ENCODE assay signal across 8 cellular contexts in the genomic region with DNA sequence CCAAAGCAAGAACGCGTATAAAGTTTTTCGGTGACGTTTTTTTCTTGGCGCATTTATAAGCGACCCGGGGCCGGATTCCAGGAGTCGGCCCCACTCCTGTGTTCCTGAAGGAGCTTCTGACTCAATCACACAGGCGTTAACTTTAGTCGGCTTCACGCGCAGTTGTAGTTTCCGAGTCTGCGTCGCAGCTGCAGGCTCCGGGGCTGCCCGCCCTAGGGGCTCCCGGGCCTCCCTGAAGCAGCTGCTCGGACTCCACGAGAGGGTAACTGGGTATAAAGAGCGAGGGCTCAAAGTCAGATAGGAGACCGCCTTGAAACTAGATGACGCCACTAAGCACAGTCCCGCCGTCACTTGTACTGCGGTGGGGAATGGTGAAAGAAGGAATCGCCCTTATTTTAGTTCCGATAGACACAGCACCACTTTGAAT. TPM values are rescaled to one million over a fixed set of nuclear protein-coding genes. Genes with fewer than 3 reads are reported as not detected.
DNase-seq lines count a peak whose midpoint lies in the region; ATAC-seq and TF ChIP-seq lines count a peak whose summit lies in the region.

No MANE protein-coding gene starts in this region.

- H3K9me3 ChIP-seq in CD8-positive, alpha-beta T cell (ENCODE audit: low read length): no peaks in the 10 kb centered on the region

- DNase-seq in CD8-positive, alpha-beta T cell: peak in 5 of 7 experiments; percentile 43 to 80 (median 63)
- peak; percentile 85 for DNase-seq in NB4 (ENCODE audit: low read depth)
- peak; percentile 49 for DNase-seq in activated CD8-positive, alpha-beta memory T cell treated with anti-CD3 and anti-CD28 coated beads, Interleukin-2, amount 50 U/mL, for 4 hours
- DNase-seq in epithelial cell of proximal tubule (ENCODE audit: low read depth): no peak
- peak in 9 of 10 donors; percentile 45 to 79 (median 73) for DNase-seq in naive thymus-derived CD8-positive, alpha-beta T cell
- DNase-seq in type B pancreatic cell (ENCODE audit: extremely low spot score, unreplicated experiment): no peak
- no peak for DNase-seq in NCI-H187 treated with DMSO at 0.1 percent for 48 hours (lab: John Stamatoyannopoulos, UW)

- no peaks in the 10 kb centered on the region for H3K27me3 ChIP-seq in CD8-positive, alpha-beta T cell (ENCODE audit: insufficient read depth, low read length)

- no peaks in the 10 kb centered on the region for H3K9me3 Mint-ChIP-seq in CD8-positive, alpha-beta T cell
- no peaks in the 10 kb centered on the region for H3K9me3 Mint-ChIP-seq in naive thymus-derived CD8-positive, alpha-beta T cell
- H3K9me3 Mint-ChIP-seq in type B pancreatic cell: no peaks in the 10 kb centered on the region

- peak overlapping the region; percentile 91 for H3K27ac ChIP-seq in CD8-positive, alpha-beta T cell (ENCODE audit: low read depth, low read length)

- no peaks in the 10 kb centered on the region for H3K27me3 Mint-ChIP-seq in CD8-positive, alpha-beta T cell (ENCODE audit: low read depth)
- no peaks in the 10 kb centered on the region for H3K27me3 Mint-ChIP-seq in naive thymus-derived CD8-positive, alpha-beta T cell
- H3K27me3 Mint-ChIP-seq in type B pancreatic cell: peaks cover 8% of the 10 kb centered on the region

- intact Hi-C loops in CD8-positive, alpha-beta T cell (cut with DNase I, micrococcal nuclease): loop anchor here (1.0 to 5.0 kb wide), 11 partner anchors 10 to 611 kb away; partner anchors contain the start of genes CAMTA1 (in 2 of the 2), DNAJC11 (in 2 of the 2), PHF13 (in 2 of the 2) and ACOT7 (in 1 of the 2)

- no peak for TF ChIP-seq POLR2A in NB4 (IDR thresholded peaks at IDR 0.05; ENCODE audit: extremely low read depth, insufficient read length)

- H3K36me3 Mint-ChIP-seq in CD8-positive, alpha-beta T cell: peaks cover 21% of the 10 kb centered on the region
- peaks cover 0 to 5% (median 2%) of the 10 kb centered on the region in 3 donors for H3K36me3 Mint-ChIP-seq in naive thymus-derived CD8-positive, alpha-beta T cell
- H3K36me3 Mint-ChIP-seq in type B pancreatic cell: no peaks in the 10 kb centered on the region

- ATAC-seq in CD8-positive, alpha-beta T cell: peak; percentile 44
- peak; percentile 16 for ATAC-seq in GM21576 (IDR thresholded peaks at IDR 0.05; ENCODE audit: unreplicated experiment)
- ATAC-seq in naive thymus-derived CD8-positive, alpha-beta T cell: peak; percentile 35 to 57

- peak overlapping the region; percentile 97 for H3K27ac Mint-ChIP-seq in CD8-positive, alpha-beta T cell
- peak overlapping the region; percentile 94 to 99 (median 98) for H3K27ac Mint-ChIP-seq in naive thymus-derived CD8-positive, alpha-beta T cell
- H3K27ac Mint-ChIP-seq in type B pancreatic cell: peak overlapping the region; percentile 97

- peaks cover 32% of the 10 kb centered on the region for H3K4me1 Mint-ChIP-seq in CD8-positive, alpha-beta T cell (ENCODE audit: low read depth)
- peaks cover 13 to 38% (median 36%) of the 10 kb centered on the region in 4 donors for H3K4me1 Mint-ChIP-seq in naive thymus-derived CD8-positive, alpha-beta T cell
- H3K4me1 Mint-ChIP-seq in type B pancreatic cell (ENCODE audit: unreplicated experiment): peaks cover 19% of the 10 kb centered on the region

- H3K4me3 Mint-ChIP-seq in CD8-positive, alpha-beta T cell: peak overlapping the region; percentile 90
- H3K4me3 Mint-ChIP-seq in naive thymus-derived CD8-positive, alpha-beta T cell: peak overlapping the region; percentile 88 to 96 (median 89)
- peak overlapping the region; percentile 85 for H3K4me3 Mint-ChIP-seq in type B pancreatic cell

- CTCF ChIA-PET in CD8-positive, alpha-beta T cell (lab: Charles Lee): interaction anchor here (1.1 to 5.0 kb wide), 3 partner anchors 9 to 49 kb away, joined by 3 to 40 read pairs (median 4); partner anchors contain the start of genes NOL9 and TAS1R1

- TF ChIP-seq CTCF in CD8-positive, alpha-beta T cell (IDR thresholded peaks at IDR 0.05): no peak
- TF ChIP-seq CTCF in NB4 (IDR thresholded peaks at IDR 0.05; ENCODE audit: low read depth, low read length): no peak
- TF ChIP-seq CTCF in epithelial cell of proximal tubule (conservative IDR thresholded peaks at IDR 0.05; ENCODE audit: low read depth, low read length): no peak
- no peak for TF ChIP-seq CTCF in type B pancreatic cell (conservative IDR thresholded peaks at IDR 0.05)

- H3K4me3 ChIP-seq in CD8-positive, alpha-beta T cell (ENCODE audit: low read depth, low read length): peak overlapping the region; percentile 87
- H3K4me3 ChIP-seq in NB4 (ENCODE audit: low read depth, low read length): peak overlapping the region; percentile 64
- peak overlapping the region; percentile 76 for H3K4me3 ChIP-seq in epithelial cell of proximal tubule (ENCODE audit: low read depth, low read length)

- peaks cover 28% of the 10 kb centered on the region for H3K4me1 ChIP-seq in CD8-positive, alpha-beta T cell (ENCODE audit: insufficient read depth, low read length)

- H3K36me3 ChIP-seq in CD8-positive, alpha-beta T cell (ENCODE audit: insufficient read depth, low read length): no peaks in the 10 kb centered on the region

- POLR2A ChIA-PET in CD8-positive, alpha-beta T cell (lab: Charles Lee): interaction anchor here (0.6 to 6.7 kb wide), 11 partner anchors 8 to 181 kb away, joined by 3 to 83 read pairs (median 9); partner anchors contain the start of genes CAMTA1, NOL9, PHF13 and TAS1R1
- POLR2A ChIA-PET in naive thymus-derived CD8-positive, alpha-beta T cell (lab: Charles Lee): interaction anchor here (0.9 to 7.9 kb wide), 15 partner anchors 10 to 182 kb away, joined by 3 to 156 read pairs (median 10); partner anchors contain the start of genes CAMTA1, NOL9, PHF13 and PLEKHG5

RNA-seq across cellular contexts. Expression of gene KLHL21, which starts 0.8 kb away (rescaled TPM):
- 10 to 100 TPM; 33.3 to 33.4 TPM for total RNA-seq in CD8-positive, alpha-beta T cell
- total RNA-seq in epithelial cell of proximal tubule (28.1 and 40.1 TPM in 2 replicates), type B pancreatic cell (ENCODE audit: low replicate concordance) (13.6 and 15.1 TPM in 2 replicates)
- 10 to 100 TPM; 67.1 to 67.7 TPM for total RNA-seq in naive thymus-derived CD8-positive, alpha-beta T cell
- polyA plus RNA-seq in naive thymus-derived CD8-positive, alpha-beta T cell: 10 to 100 TPM; 15.7 to 26.4 (median 16.3) TPM

RNA-seq across cellular contexts. Expression of gene PHF13, which starts 10.1 kb away (rescaled TPM):
- 1 to 10 TPM; 3.3 to 3.5 TPM for total RNA-seq in CD8-positive, alpha-beta T cell
- total RNA-seq in epithelial cell of proximal tubule (5.5 and 7.2 TPM in 2 replicates), type B pancreatic cell (ENCODE audit: low replicate concordance) (14.7 and 21.2 TPM in 2 replicates)
- 1 to 10 TPM; 8.4 to 8.5 TPM for total RNA-seq in naive thymus-derived CD8-positive, alpha-beta T cell
- polyA plus RNA-seq in naive thymus-derived CD8-positive, alpha-beta T cell: 1 to 10 TPM; 1.4 to 4.3 (median 3.2) TPM

RNA-seq across cellular contexts. Expression of gene THAP3, which starts 21.2 kb away (rescaled TPM):
- 10 to 100 TPM; 13.9 to 14.4 TPM for total RNA-seq in CD8-positive, alpha-beta T cell
- total RNA-seq in epithelial cell of proximal tubule (15.8 and 24.0 TPM in 2 replicates), type B pancreatic cell (ENCODE audit: low replicate concordance) (18.4 and 21.6 TPM in 2 replicates)
- total RNA-seq in naive thymus-derived CD8-positive, alpha-beta T cell: 10 to 100 TPM; 28.7 to 30.7 TPM
- polyA plus RNA-seq in naive thymus-derived CD8-positive, alpha-beta T cell: 10 to 100 TPM; 20.1 to 26.5 (median 25.4) TPM

RNA-seq across cellular contexts. Expression of gene ZBTB48, which starts 23.6 kb away (rescaled TPM):
- total RNA-seq in CD8-positive, alpha-beta T cell: 10 to 100 TPM; 31.9 to 35.0 TPM
- total RNA-seq in epithelial cell of proximal tubule (5.7 and 14.2 TPM in 2 replicates), type B pancreatic cell (ENCODE audit: low replicate concordance) (30.7 and 44.2 TPM in 2 replicates)
- 10 to 100 TPM; 64.5 to 73.2 TPM for total RNA-seq in naive thymus-derived CD8-positive, alpha-beta T cell
- polyA plus RNA-seq in naive thymus-derived CD8-positive, alpha-beta T cell: 10 to 100 TPM in 2 of 3 donors, 1 to 10 TPM in 1; 9.8 to 30.0 (median 28.7) TPM

RNA-seq across cellular contexts. Expression of gene TAS1R1, which starts 48.3 kb away (rescaled TPM):
- total RNA-seq in CD8-positive, alpha-beta T cell: not detected
- not detected in 2 replicates for total RNA-seq in epithelial cell of proximal tubule
- not detected for total RNA-seq in naive thymus-derived CD8-positive, alpha-beta T cell
- under 1 TPM in 1 of 3 donors, not detected in 2; 0.06 TPM for polyA plus RNA-seq in naive thymus-derived CD8-positive, alpha-beta T cell
- total RNA-seq in type B pancreatic cell (ENCODE audit: low replicate concordance): not detected in 2 replicates

Comparison
In these comparisons a context has a peak if more than half of its experiments do, and no peak if none do; other contexts are left out.
1. DNase-seq: peak in CD8-positive, alpha-beta T cell (5 of 7), NB4 (single experiment), activated CD8-positive, alpha-beta memory T cell treated with anti-CD3 and anti-CD28 coated beads, Interleukin-2, amount 50 U/mL, for 4 hours (single experiment) and naive thymus-derived CD8-positive, alpha-beta T cell (9 of 10); none in epithelial cell of proximal tubule (single experiment), type B pancreatic cell (single experiment) and NCI-H187 treated with DMSO at 0.1 percent for 48 hours (single experiment).
2. Peak in every context shown above with its lines, with median percentiles within 50 percentile points of each other: ATAC-seq, H3K4me3 ChIP-seq, H3K27ac Mint-ChIP-seq and H3K4me3 Mint-ChIP-seq.